ENCODE assay signal across 1 cellular context in the genomic region with DNA sequence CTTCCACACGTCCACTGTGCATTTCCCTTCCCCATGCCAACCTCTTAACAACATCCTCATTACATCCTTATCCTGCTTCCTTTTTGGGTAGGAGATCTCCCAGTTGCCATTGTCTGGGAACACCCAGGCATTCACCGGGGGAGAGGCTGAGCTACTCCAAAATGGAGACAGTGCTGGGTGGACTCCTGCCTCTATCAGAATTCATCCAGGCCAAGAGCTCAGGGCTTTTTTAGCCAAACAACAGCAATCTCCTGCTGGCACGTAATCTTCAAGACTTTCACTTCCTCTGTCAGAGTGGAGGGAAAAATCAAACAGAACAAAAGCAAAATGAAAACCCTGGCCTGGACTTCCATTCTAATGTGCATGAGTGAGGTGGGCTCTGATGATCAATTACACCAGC.
TF ChIP-seq lines count a peak whose summit lies in the region.

No MANE protein-coding gene starts in this region.

TF ChIP-seq in GM12878, 131 proteins besides CTCF, POLR2A, EP300 and RAD21 (continued from another document):
- TF ChIP-seq, protein P1, sequence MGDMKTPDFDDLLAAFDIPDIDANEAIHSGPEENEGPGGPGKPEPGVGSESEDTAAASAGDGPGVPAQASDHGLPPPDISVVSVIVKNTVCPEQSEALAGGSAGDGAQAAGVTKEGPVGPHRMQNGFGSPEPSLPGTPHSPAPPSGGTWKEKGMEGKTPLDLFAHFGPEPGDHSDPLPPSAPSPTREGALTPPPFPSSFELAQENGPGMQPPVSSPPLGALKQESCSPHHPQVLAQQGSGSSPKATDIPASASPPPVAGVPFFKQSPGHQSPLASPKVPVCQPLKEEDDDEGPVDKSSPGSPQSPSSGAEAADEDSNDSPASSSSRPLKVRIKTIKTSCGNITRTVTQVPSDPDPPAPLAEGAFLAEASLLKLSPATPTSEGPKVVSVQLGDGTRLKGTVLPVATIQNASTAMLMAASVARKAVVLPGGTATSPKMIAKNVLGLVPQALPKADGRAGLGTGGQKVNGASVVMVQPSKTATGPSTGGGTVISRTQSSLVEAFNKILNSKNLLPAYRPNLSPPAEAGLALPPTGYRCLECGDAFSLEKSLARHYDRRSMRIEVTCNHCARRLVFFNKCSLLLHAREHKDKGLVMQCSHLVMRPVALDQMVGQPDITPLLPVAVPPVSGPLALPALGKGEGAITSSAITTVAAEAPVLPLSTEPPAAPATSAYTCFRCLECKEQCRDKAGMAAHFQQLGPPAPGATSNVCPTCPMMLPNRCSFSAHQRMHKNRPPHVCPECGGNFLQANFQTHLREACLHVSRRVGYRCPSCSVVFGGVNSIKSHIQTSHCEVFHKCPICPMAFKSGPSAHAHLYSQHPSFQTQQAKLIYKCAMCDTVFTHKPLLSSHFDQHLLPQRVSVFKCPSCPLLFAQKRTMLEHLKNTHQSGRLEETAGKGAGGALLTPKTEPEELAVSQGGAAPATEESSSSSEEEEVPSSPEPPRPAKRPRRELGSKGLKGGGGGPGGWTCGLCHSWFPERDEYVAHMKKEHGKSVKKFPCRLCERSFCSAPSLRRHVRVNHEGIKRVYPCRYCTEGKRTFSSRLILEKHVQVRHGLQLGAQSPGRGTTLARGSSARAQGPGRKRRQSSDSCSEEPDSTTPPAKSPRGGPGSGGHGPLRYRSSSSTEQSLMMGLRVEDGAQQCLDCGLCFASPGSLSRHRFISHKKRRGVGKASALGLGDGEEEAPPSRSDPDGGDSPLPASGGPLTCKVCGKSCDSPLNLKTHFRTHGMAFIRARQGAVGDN (IDR thresholded peaks at IDR 0.05), result peak; percentile 98
- no peak for TF ChIP-seq RAD51 (IDR thresholded peaks at IDR 0.05)
- TF ChIP-seq, protein P2, sequence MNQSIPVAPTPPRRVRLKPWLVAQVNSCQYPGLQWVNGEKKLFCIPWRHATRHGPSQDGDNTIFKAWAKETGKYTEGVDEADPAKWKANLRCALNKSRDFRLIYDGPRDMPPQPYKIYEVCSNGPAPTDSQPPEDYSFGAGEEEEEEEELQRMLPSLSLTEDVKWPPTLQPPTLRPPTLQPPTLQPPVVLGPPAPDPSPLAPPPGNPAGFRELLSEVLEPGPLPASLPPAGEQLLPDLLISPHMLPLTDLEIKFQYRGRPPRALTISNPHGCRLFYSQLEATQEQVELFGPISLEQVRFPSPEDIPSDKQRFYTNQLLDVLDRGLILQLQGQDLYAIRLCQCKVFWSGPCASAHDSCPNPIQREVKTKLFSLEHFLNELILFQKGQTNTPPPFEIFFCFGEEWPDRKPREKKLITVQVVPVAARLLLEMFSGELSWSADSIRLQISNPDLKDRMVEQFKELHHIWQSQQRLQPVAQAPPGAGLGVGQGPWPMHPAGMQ (IDR thresholded peaks at IDR 0.05; ENCODE audit: borderline replicate concordance), result no peak
- no peak for TF ChIP-seq KLF5 (IDR thresholded peaks at IDR 0.05; ENCODE audit: partially characterized antibody)
- TF ChIP-seq, protein P3, sequence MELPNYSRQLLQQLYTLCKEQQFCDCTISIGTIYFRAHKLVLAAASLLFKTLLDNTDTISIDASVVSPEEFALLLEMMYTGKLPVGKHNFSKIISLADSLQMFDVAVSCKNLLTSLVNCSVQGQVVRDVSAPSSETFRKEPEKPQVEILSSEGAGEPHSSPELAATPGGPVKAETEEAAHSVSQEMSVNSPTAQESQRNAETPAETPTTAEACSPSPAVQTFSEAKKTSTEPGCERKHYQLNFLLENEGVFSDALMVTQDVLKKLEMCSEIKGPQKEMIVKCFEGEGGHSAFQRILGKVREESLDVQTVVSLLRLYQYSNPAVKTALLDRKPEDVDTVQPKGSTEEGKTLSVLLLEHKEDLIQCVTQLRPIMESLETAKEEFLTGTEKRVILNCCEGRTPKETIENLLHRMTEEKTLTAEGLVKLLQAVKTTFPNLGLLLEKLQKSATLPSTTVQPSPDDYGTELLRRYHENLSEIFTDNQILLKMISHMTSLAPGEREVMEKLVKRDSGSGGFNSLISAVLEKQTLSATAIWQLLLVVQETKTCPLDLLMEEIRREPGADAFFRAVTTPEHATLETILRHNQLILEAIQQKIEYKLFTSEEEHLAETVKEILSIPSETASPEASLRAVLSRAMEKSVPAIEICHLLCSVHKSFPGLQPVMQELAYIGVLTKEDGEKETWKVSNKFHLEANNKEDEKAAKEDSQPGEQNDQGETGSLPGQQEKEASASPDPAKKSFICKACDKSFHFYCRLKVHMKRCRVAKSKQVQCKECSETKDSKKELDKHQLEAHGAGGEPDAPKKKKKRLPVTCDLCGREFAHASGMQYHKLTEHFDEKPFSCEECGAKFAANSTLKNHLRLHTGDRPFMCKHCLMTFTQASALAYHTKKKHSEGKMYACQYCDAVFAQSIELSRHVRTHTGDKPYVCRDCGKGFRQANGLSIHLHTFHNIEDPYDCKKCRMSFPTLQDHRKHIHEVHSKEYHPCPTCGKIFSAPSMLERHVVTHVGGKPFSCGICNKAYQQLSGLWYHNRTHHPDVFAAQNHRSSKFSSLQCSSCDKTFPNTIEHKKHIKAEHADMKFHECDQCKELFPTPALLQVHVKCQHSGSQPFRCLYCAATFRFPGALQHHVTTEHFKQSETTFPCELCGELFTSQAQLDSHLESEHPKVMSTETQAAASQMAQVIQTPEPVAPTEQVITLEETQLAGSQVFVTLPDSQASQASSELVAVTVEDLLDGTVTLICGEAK (IDR thresholded peaks at IDR 0.05; ENCODE audit: borderline replicate concordance), result no peak
- TF ChIP-seq CREB1 (IDR thresholded peaks at IDR 0.05; ENCODE audit: low read depth), result no peak
- TF ChIP-seq, protein P4, sequence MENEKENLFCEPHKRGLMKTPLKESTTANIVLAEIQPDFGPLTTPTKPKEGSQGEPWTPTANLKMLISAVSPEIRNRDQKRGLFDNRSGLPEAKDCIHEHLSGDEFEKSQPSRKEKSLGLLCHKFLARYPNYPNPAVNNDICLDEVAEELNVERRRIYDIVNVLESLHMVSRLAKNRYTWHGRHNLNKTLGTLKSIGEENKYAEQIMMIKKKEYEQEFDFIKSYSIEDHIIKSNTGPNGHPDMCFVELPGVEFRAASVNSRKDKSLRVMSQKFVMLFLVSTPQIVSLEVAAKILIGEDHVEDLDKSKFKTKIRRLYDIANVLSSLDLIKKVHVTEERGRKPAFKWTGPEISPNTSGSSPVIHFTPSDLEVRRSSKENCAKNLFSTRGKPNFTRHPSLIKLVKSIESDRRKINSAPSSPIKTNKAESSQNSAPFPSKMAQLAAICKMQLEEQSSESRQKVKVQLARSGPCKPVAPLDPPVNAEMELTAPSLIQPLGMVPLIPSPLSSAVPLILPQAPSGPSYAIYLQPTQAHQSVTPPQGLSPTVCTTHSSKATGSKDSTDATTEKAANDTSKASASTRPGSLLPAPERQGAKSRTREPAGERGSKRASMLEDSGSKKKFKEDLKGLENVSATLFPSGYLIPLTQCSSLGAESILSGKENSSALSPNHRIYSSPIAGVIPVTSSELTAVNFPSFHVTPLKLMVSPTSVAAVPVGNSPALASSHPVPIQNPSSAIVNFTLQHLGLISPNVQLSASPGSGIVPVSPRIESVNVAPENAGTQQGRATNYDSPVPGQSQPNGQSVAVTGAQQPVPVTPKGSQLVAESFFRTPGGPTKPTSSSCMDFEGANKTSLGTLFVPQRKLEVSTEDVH (IDR thresholded peaks at IDR 0.05; ENCODE audit: low read depth, partially characterized antibody), result no peak
- TF ChIP-seq MEF2B (IDR thresholded peaks at IDR 0.05; ENCODE audit: partially characterized antibody, poor library complexity, severe bottlenecking), result peak; percentile 16
- no peak for TF ChIP-seq CHD1 (IDR thresholded peaks at IDR 0.05; ENCODE audit: low read depth, low read length)
- TF ChIP-seq BRCA1 (IDR thresholded peaks at IDR 0.05; ENCODE audit: low read depth, low read length), result no peak
- peak; percentile 78 for TF ChIP-seq SP1 (IDR thresholded peaks at IDR 0.05; ENCODE audit: low read depth, low read length)
- no peak for TF ChIP-seq SIX5 (IDR thresholded peaks at IDR 0.05; ENCODE audit: low read depth, low read length, severe bottlenecking)
- TF ChIP-seq ZNF217 (IDR thresholded peaks at IDR 0.05), result no peak
- TF ChIP-seq CHD4 (IDR thresholded peaks at IDR 0.05), result no peak
- TF ChIP-seq, protein P5, sequence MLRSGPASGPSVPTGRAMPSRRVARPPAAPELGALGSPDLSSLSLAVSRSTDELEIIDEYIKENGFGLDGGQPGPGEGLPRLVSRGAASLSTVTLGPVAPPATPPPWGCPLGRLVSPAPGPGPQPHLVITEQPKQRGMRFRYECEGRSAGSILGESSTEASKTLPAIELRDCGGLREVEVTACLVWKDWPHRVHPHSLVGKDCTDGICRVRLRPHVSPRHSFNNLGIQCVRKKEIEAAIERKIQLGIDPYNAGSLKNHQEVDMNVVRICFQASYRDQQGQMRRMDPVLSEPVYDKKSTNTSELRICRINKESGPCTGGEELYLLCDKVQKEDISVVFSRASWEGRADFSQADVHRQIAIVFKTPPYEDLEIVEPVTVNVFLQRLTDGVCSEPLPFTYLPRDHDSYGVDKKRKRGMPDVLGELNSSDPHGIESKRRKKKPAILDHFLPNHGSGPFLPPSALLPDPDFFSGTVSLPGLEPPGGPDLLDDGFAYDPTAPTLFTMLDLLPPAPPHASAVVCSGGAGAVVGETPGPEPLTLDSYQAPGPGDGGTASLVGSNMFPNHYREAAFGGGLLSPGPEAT (IDR thresholded peaks at IDR 0.05; ENCODE audit: low read depth), result peak; percentile 70
